In the genomic region with DNA sequence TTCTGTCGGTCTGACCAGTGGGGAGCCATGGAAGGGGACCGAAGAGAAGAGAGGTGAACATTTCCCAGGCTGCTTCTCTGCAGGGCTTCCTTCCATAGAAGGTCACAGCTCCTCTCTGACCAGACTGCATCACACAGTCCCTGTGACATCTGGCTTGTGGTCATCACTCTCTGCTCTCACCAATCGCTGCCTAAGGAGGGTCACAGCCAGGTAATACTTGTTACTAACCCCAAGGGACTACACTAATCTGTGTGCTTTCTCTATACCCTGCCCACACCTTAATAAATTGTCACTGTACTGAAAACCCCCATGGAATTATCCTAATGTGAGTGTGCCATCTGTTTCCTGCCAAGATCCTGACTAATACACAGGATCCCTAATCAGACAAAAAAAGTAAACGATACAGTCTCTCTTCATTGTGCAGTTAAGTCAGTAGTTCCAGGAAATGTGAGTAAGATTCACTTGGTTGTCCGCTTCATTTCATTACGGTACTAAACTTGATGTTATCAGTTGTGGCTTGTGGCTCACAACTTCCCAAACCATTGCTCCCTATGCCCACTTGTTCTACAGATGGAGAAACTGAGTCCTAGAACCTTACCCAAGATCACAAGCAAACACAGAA, we compare ENCODE assay signal across 26 cellular contexts.
DNase-seq lines count a peak whose midpoint lies in the region; ATAC-seq, FAIRE-seq and TF ChIP-seq lines count a peak whose summit lies in the region.
"Had no signal": no experiment of that assay in that cellular context is flagged by ENCODE, and none has a peak within 500 bp of the region (broad histone marks: within the 10 kb centered on the region; RNA-seq: fewer than 3 reads in every experiment).

No MANE protein-coding gene starts in this region.

- TF ChIP-seq CTCF in K562 (IDR thresholded peaks at IDR 0.05 in 2 of 3, conservative IDR thresholded peaks at IDR 0.05 in 1 of 3; ENCODE audit: insufficient read depth in 2 of 3, low read depth in 1 of 3, low read length in 3 of 3): no peak

- H3K9ac ChIP-seq in K562 (ENCODE audit: insufficient read depth in 1 of 2, low read depth in 2 of 2, low read length in 2 of 2): no peak overlapping the region

- no peak for FAIRE-seq in K562 (lab: Jason Lieb, UNC)
- FAIRE-seq: H54, HepG2, small intestine had no signal

- H3K27ac ChIP-seq in K562 (ENCODE audit: extremely low read depth, low read depth, low read length): no peak overlapping the region
- H3K27ac ChIP-seq: PC-9, prostate gland, SK-N-MC, tibial artery had no signal

- H3K4me2 ChIP-seq in K562 (ENCODE audit: insufficient read depth, low read length): no peak overlapping the region
- H3K4me2 ChIP-seq: PC-9 had no signal

- in situ Hi-C loops in K562 (cut with MboI): no loop called here

- no TSS peak for BruUV-seq in K562 (replicated peaks; lab: Mats Ljungman, UMichigan)

- no peak overlapping the region for H3K4me3 ChIP-seq in K562
- H3K4me3 ChIP-seq: PC-9, prostate gland, SK-N-MC, tibial artery had no signal

- POLR2A ChIA-PET in activated CD4-positive, alpha-beta T cell treated with anti-CD3 and anti-CD28 coated beads for 36 hours (lab: Charles Lee): interaction anchor here (0.5 kb wide), 1 partner anchor 1232 kb away, joined by 3 read pairs; no protein-coding TSS in a partner anchor
- POLR2A ChIA-PET in K562 (lab: Yijun Ruan, JAX): interaction anchor here (1.5 kb wide), 1 partner anchor 12 kb away, joined by 3 read pairs; no protein-coding TSS in a partner anchor

- WGBS in K562 (ENCODE audit: insufficient coverage, low coverage, missing lambda C conversion rate): 2% methylated on average over 6 of the region's 6 CpGs

- H3K27me3 Mint-ChIP-seq in activated CD4-positive, alpha-beta T cell treated with anti-CD3 and anti-CD28 coated beads for 36 hours: peaks cover 8% of the 10 kb centered on the region

- TF ChIP-seq POLR2A in K562 (conservative IDR thresholded peaks at IDR 0.05): no peak

- no peaks in the 10 kb centered on the region for H3K36me3 Mint-ChIP-seq in activated CD4-positive, alpha-beta T cell treated with anti-CD3 and anti-CD28 coated beads for 36 hours (ENCODE audit: low read depth)
- H3K36me3 Mint-ChIP-seq: CD4-positive, CD25-positive, alpha-beta regulatory T cell had no signal

- no peak for TF ChIP-seq RAD21 in K562 (CRISPR knock-in tag; conservative IDR thresholded peaks at IDR 0.05 in 1 of 2, IDR thresholded peaks at IDR 0.05 in 1 of 2)

- peak; percentile 73 for ATAC-seq in activated CD4-positive, alpha-beta T cell treated with anti-CD3 and anti-CD28 coated beads for 36 hours
- no peak for ATAC-seq in K562
- no peak for ATAC-seq in GM18511 (IDR thresholded peaks at IDR 0.05; ENCODE audit: unreplicated experiment)
- ATAC-seq: HepG2 had no signal

- peak; percentile 9 for DNase-seq in activated CD4-positive, alpha-beta T cell treated with anti-CD3 and anti-CD28 coated beads for 36 hours
- DNase-seq in activated CD4-positive, alpha-beta T cell treated with anti-CD3 and anti-CD28 coated beads, Interleukin-2, amount 50 U/mL, for 1 hour: no peak
- DNase-seq in ELR (ENCODE audit: low read depth): peak; percentile 9
- peak; percentile 75 for DNase-seq in NCI-H524 treated with DMSO at 0.1 percent for 48 hours (lab: John Stamatoyannopoulos, UW)
- no peak for DNase-seq in K562 (ENCODE audit: extremely low read depth in 1 of 4, low spot score in 3 of 4)
- no peak for DNase-seq in SKM-1 (lab: John Stamatoyannopoulos, UW; ENCODE audit: unreplicated experiment)
- DNase-seq in T1000 (lab: John Stamatoyannopoulos, UW): no peak
- DNase-seq: activated CD4-positive, alpha-beta T cell treated with anti-CD3 and anti-CD28 coated beads, Interleukin-2, amount 50 U/mL, for 4 hours; activated gamma-delta T cell treated with Interleukin-2 at 50 U/mL for 16 hours; anterior cingulate cortex; CD4-positive, CD25-positive, alpha-beta regulatory T cell; effector memory CD4-positive, alpha-beta T cell; midbrain; MV-4-11; NCI-H2081; NCI-H510A treated with DMSO at 0.1 percent for 48 hours; nephron progenitor cell; PC-9; small intestine; tibial artery had no signal

- peaks cover 10% of the 10 kb centered on the region for H3K4me1 Mint-ChIP-seq in activated CD4-positive, alpha-beta T cell treated with anti-CD3 and anti-CD28 coated beads for 36 hours
- H3K4me1 Mint-ChIP-seq: central memory CD8-positive, alpha-beta T cell had no signal

- no peaks in the 10 kb centered on the region for H3K36me3 ChIP-seq in K562 (ENCODE audit: control insufficient read depth, insufficient read depth, low read length)
- H3K36me3 ChIP-seq: prostate gland, tibial artery had no signal

- H3K79me2 ChIP-seq in K562 (ENCODE audit: control insufficient read depth, insufficient read depth, low read length): no peaks in the 10 kb centered on the region

- no peak overlapping the region for H3K4me3 Mint-ChIP-seq in activated CD4-positive, alpha-beta T cell treated with anti-CD3 and anti-CD28 coated beads for 36 hours
- H3K4me3 Mint-ChIP-seq: CD4-positive, CD25-positive, alpha-beta regulatory T cell; central memory CD8-positive, alpha-beta T cell; nephron progenitor cell had no signal

- H3K4me1 ChIP-seq in K562 (replicated peaks in 1 of 2; ENCODE audit: control insufficient read depth in 2 of 2, insufficient read depth in 2 of 2, low read length in 2 of 2): no peaks in the 10 kb centered on the region; a peak in 1 of 5 replicates
- H3K4me1 ChIP-seq: prostate gland, tibial artery had no signal

- peaks cover 3 to 30% of the 10 kb centered on the region in 2 experiments; a peak in 4 of 5 replicates for H3K27me3 ChIP-seq in K562 (ENCODE audit: control insufficient read depth in 2 of 2, insufficient read depth in 2 of 2, low read length in 2 of 2)

- H3K9me3 Mint-ChIP-seq in activated CD4-positive, alpha-beta T cell treated with anti-CD3 and anti-CD28 coated beads for 36 hours (ENCODE audit: low read depth): no peaks in the 10 kb centered on the region
- H3K9me3 Mint-ChIP-seq: CD4-positive, CD25-positive, alpha-beta regulatory T cell; central memory CD8-positive, alpha-beta T cell; nephron progenitor cell had no signal

- H2AFZ ChIP-seq in K562 (ENCODE audit: low read depth, low read length): no peak overlapping the region
- H2AFZ ChIP-seq: PC-9 had no signal

- CTCF ChIA-PET in activated CD4-positive, alpha-beta T cell treated with anti-CD3 and anti-CD28 coated beads for 36 hours (lab: Charles Lee): interaction anchor here (0.5 kb wide), 1 partner anchor 221 kb away, joined by 3 read pairs; no protein-coding TSS in a partner anchor
- CTCF ChIA-PET in K562 (lab: Yijun Ruan, JAX; ENCODE audit: low intra/inter-chr PET ratio): no interaction called here

- no peaks in the 10 kb centered on the region for H3K9me3 ChIP-seq in K562 (replicated peaks; ENCODE audit: control insufficient read depth, insufficient read depth, low read depth, low read length)
- H3K9me3 ChIP-seq: prostate gland, tibial artery had no signal

- H3K9me1 ChIP-seq in K562 (ENCODE audit: control insufficient read depth, insufficient read depth, low read length): no peaks in the 10 kb centered on the region

- intact Hi-C loops in activated CD4-positive, alpha-beta T cell treated with anti-CD3 and anti-CD28 coated beads for 36 hours (cut with DNase I, micrococcal nuclease): no loop called here
- intact Hi-C loops in K562 (cut with micrococcal nuclease): no loop called here

- no peaks in the 10 kb centered on the region; the same call in 1 of the 2 replicates for H4K20me1 ChIP-seq in K562 (replicated peaks; ENCODE audit: control insufficient read depth, insufficient read depth, low read length)

- H3K27ac Mint-ChIP-seq in activated CD4-positive, alpha-beta T cell treated with anti-CD3 and anti-CD28 coated beads for 36 hours: no peak overlapping the region
- H3K27ac Mint-ChIP-seq: CD4-positive, CD25-positive, alpha-beta regulatory T cell had no signal

- no peak for TF ChIP-seq EP300 in K562 (IDR thresholded peaks at IDR 0.05; ENCODE audit: low read length)

TF ChIP-seq in K562, 482 proteins besides CTCF, POLR2A, EP300 and RAD21 (continues in another document):
- TF ChIP-seq, protein P1, sequence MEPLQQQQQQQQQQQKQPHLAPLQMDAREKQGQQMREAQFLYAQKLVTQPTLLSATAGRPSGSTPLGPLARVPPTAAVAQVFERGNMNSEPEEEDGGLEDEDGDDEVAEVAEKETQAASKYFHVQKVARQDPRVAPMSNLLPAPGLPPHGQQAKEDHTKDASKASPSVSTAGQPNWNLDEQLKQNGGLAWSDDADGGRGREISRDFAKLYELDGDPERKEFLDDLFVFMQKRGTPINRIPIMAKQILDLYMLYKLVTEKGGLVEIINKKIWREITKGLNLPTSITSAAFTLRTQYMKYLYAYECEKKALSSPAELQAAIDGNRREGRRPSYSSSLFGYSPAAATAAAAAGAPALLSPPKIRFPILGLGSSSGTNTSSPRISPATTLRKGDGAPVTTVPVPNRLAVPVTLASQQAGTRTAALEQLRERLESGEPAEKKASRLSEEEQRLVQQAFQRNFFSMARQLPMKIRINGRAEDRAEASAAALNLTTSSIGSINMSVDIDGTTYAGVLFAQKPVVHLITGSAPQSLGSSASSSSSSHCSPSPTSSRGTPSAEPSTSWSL (CRISPR knock-in tag; IDR thresholded peaks at IDR 0.05; ENCODE audit: borderline replicate concordance): no peak
- TF ChIP-seq JUND (IDR thresholded peaks at IDR 0.05; ENCODE audit: borderline replicate concordance, low read depth, low read length) (0 out of 2 replicates have a peak, but pooled peaks have one; percentile 4), JUND (tag; IDR thresholded peaks at IDR 0.05; ENCODE audit: borderline replicate concordance, low read depth, low read length) (no peak), ZNF263 (CRISPR knock-in tag; IDR thresholded peaks at IDR 0.05; ENCODE audit: borderline replicate concordance) (no peak), SOX6 (IDR thresholded peaks at IDR 0.05) (peak; percentile 22; the same call in 1 of the 2 replicates), CREBBP (IDR thresholded peaks at IDR 0.05; ENCODE audit: low read depth, low read length) (no peak), CBFB (CRISPR knock-in tag; IDR thresholded peaks at IDR 0.05) (no peak), SMARCA5 (IDR thresholded peaks at IDR 0.05) (no peak), ZNF24 (IDR thresholded peaks at IDR 0.05) (no peak), ZNF133 (CRISPR knock-in tag; IDR thresholded peaks at IDR 0.05) (no peak), HDAC3 (IDR thresholded peaks at IDR 0.05; ENCODE audit: borderline replicate concordance, partially characterized antibody) (no peak), DNMT1 (IDR thresholded peaks at IDR 0.05) (no peak)
- TF ChIP-seq, protein P2, sequence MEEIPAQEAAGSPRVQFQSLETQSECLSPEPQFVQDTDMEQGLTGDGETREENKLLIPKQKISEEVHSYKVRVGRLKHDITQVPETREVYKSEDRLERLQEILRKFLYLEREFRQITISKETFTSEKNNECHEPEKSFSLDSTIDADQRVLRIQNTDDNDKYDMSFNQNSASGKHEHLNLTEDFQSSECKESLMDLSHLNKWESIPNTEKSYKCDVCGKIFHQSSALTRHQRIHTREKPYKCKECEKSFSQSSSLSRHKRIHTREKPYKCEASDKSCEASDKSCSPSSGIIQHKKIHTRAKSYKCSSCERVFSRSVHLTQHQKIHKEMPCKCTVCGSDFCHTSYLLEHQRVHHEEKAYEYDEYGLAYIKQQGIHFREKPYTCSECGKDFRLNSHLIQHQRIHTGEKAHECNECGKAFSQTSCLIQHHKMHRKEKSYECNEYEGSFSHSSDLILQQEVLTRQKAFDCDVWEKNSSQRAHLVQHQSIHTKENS (CRISPR knock-in tag; IDR thresholded peaks at IDR 0.05): no peak

Comparison
In these comparisons a context has a peak if more than half of its experiments do, and no peak if none do; other contexts are left out.
1. DNase-seq: peak in activated CD4-positive, alpha-beta T cell treated with anti-CD3 and anti-CD28 coated beads for 36 hours (single experiment), ELR (single experiment) and NCI-H524 treated with DMSO at 0.1 percent for 48 hours (single experiment); none in activated CD4-positive, alpha-beta T cell treated with anti-CD3 and anti-CD28 coated beads, Interleukin-2, amount 50 U/mL, for 1 hour (single experiment), K562 (0 of 4), SKM-1 (single experiment) and T1000 (single experiment).